ENCODE assay signal across 24 cellular contexts in the genomic region with DNA sequence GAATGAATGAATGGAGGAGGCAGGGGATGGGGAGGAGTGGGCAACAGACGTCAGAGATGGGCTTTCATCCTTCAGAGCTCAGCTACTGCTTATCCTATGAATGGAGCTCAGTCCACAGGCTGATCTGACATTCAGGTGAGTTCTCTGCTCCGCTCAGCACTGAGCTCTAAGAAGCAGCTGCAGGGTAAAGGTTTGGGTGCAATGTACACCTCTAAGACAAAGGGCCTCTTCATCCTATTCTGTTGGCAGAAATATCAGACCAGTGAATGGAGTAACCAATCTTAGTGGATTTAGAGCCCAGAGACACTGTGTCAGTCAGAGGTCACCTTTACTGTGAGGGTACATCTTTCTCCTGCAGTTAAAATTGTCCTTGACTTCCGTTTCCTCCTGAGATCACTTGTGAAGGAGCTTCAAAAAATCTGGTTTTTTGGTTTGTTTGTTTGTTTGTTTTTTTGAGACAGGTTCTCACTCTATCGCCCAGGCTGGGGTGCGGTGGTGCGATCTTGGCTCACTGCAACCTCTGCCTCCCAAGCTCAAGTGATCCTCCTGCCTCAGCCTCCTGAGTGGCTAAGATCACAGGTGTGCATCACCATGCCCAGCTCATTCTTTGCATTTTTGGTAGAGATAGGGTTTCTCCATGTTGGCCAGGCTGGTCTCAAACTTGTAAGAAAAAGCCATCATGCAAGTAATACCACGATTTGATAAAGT. TPM values are rescaled to one million over a fixed set of nuclear protein-coding genes. Genes with fewer than 3 reads are reported as not detected.
DNase-seq lines count a peak whose midpoint lies in the region; ATAC-seq, FAIRE-seq and TF ChIP-seq lines count a peak whose summit lies in the region.
"Had no signal": no experiment of that assay in that cellular context is flagged by ENCODE, and none has a peak within 500 bp of the region (broad histone marks: within the 10 kb centered on the region; RNA-seq: fewer than 3 reads in every experiment).

No MANE protein-coding gene starts in this region.

- SMC1A ChIA-PET in GM12878 (lab: Charles Lee; ENCODE audit: uncharacterized antibody, unreplicated experiment) = no interaction called here

- peak; percentile 64 for ATAC-seq in HepG2
- ATAC-seq in right lobe of liver = no peak
- no peak for ATAC-seq in GM12878
- no peak for ATAC-seq in GM18858 (IDR thresholded peaks at IDR 0.05; ENCODE audit: unreplicated experiment)

- H4K8ac ChIP-seq in neuronal stem cell (ENCODE audit: low read depth, low read length) = peak overlapping the region; percentile 17

- no peak for TF ChIP-seq EP300 in HepG2 (IDR thresholded peaks at IDR 0.05; ENCODE audit: low read depth in 2 of 2, low read length in 2 of 2)
- TF ChIP-seq EP300 in HepG2 (CRISPR knock-in tag; IDR thresholded peaks at IDR 0.05; ENCODE audit: borderline replicate concordance) = no peak
- no peak for TF ChIP-seq EP300 in GM12878 (IDR thresholded peaks at IDR 0.05; ENCODE audit: borderline replicate concordance in 1 of 2, control insufficient read depth in 1 of 2, low read depth in 2 of 2, low read length in 2 of 2)

- peak overlapping the region; percentile 28 for H2AK5ac ChIP-seq in neuronal stem cell (ENCODE audit: low read depth, low read length)

- no peak overlapping the region for H2BK120ac ChIP-seq in neuronal stem cell (ENCODE audit: low read depth, low read length)

- in situ Hi-C loops in HepG2 (cut with HindIII; ENCODE audit: extremely low pct_ligation_motif_present, low pct_unique_long_range_greater_than_20kb) = no loop called here
- in situ Hi-C loops in GM12878 (cut with MboI) = no loop called here

- TF ChIP-seq CTCF in HepG2 (CRISPR knock-in tag; IDR thresholded peaks at IDR 0.05) = no peak
- TF ChIP-seq CTCF in right lobe of liver (IDR thresholded peaks at IDR 0.05) = no peak
- TF ChIP-seq CTCF in HEK293 (tag by site-specific recombination; IDR thresholded peaks at IDR 0.05) = no peak
- no peak for TF ChIP-seq CTCF in GM12878 (IDR thresholded peaks at IDR 0.05 in 2 of 3, conservative IDR thresholded peaks at IDR 0.05 in 1 of 3; ENCODE audit: control insufficient read depth in 2 of 3, extremely low read depth in 1 of 3, insufficient read depth in 1 of 3, low read depth in 3 of 3, low read length in 3 of 3)

- RAD21 ChIA-PET in GM12878 (lab: Charles Lee; ENCODE audit: unreplicated experiment) = no interaction called here

- no peaks in the 10 kb centered on the region for H4K20me1 ChIP-seq in HepG2 (ENCODE audit: insufficient read depth, low read length)
- no peaks in the 10 kb centered on the region for H4K20me1 ChIP-seq in GM12878 (ENCODE audit: control insufficient read depth, insufficient read depth)
- H4K20me1 ChIP-seq: BLaER1 had no signal

- WGBS in HepG2 (ENCODE audit: low lambda C conversion rate) = 26% methylated on average over 6 of the region's 7 CpGs
- WGBS in right lobe of liver (ENCODE audit: insufficient coverage, low coverage, low lambda C conversion rate, missing lambda C conversion rate) = 47% methylated on average over 3 of the region's 7 CpGs
- 55% methylated on average over 7 of the region's 7 CpGs for WGBS in GM12878 (ENCODE audit: insufficient coverage, insufficient replicate concordance, low lambda C conversion rate, missing lambda C conversion rate)
- WGBS in neuronal stem cell (ENCODE audit: extremely low coverage in 2 of 2, insufficient read length in 2 of 2, insufficient replicate concordance in 1 of 2), 2 donors = no CpG with 5 or more reads among the region's 7 CpGs

- no peak overlapping the region for H3K23ac ChIP-seq in neuronal stem cell (ENCODE audit: low read depth, low read length, poor library complexity)

- no peaks in the 10 kb centered on the region for H3K27me3 ChIP-seq in HepG2 (ENCODE audit: control insufficient read depth in 1 of 2, insufficient read depth in 2 of 2, low read length in 2 of 2)
- H3K27me3 ChIP-seq in right lobe of liver = no peaks in the 10 kb centered on the region
- no peaks in the 10 kb centered on the region; a peak in 1 of 4 replicates for H3K27me3 ChIP-seq in GM12878 (replicated peaks in 1 of 2; ENCODE audit: control insufficient read depth in 2 of 2, insufficient read depth in 2 of 2, low read length in 1 of 2)
- peaks cover 0 to 4% (median 0%) of the 10 kb centered on the region in 3 experiments for H3K27me3 ChIP-seq in neuronal stem cell (ENCODE audit: control insufficient read depth in 3 of 3, insufficient read depth in 3 of 3, low read depth in 1 of 3, low read length in 3 of 3)
- H3K27me3 ChIP-seq: BLaER1 had no signal

- H3K14ac ChIP-seq in neuronal stem cell (ENCODE audit: low read length) = peak overlapping the region; percentile 27

- no peak overlapping the region for H3K4ac ChIP-seq in neuronal stem cell (ENCODE audit: low read length)

- peak overlapping the region in 1 of 3 experiments; percentile 28; a peak in 1 of 6 replicates for H3K4me3 ChIP-seq in HepG2 (replicated peaks in 1 of 3; ENCODE audit: insufficient read depth in 1 of 3, low read depth in 2 of 3, low read length in 3 of 3)
- H3K4me3 ChIP-seq in right lobe of liver = no peak overlapping the region
- no peak overlapping the region for H3K4me3 ChIP-seq in HEK293 (ENCODE audit: low read depth, low read length)
- no peak overlapping the region for H3K4me3 ChIP-seq in GM12878
- H3K4me3 ChIP-seq in neuronal stem cell (ENCODE audit: low read length in 2 of 2) = no peak overlapping the region
- H3K4me3 ChIP-seq: BLaER1 had no signal

- H2BK12ac ChIP-seq in neuronal stem cell (ENCODE audit: low read length) = no peak overlapping the region

- BruUV-seq in HepG2 (replicated peaks; lab: Mats Ljungman, UMichigan) = no TSS peak
- no TSS peak for BruUV-seq in GM12878 (replicated peaks; lab: Mats Ljungman, UMichigan)

- H3K27ac ChIP-seq in HepG2 (ENCODE audit: extremely low read length, insufficient read depth, low read length) = no peak overlapping the region
- no peak overlapping the region for H3K27ac ChIP-seq in right lobe of liver
- H3K27ac ChIP-seq in HEK293 (ENCODE audit: extremely low read depth, low read depth, low read length) = no peak overlapping the region
- no peak overlapping the region for H3K27ac ChIP-seq in GM12878 (ENCODE audit: control insufficient read depth, insufficient read depth)
- no peak overlapping the region for H3K27ac ChIP-seq in neuronal stem cell (replicated peaks; ENCODE audit: low read length)
- H3K27ac ChIP-seq: BLaER1 had no signal

- no peak overlapping the region for H3K9ac ChIP-seq in HepG2 (ENCODE audit: insufficient read depth, low read depth, low read length)
- no peak overlapping the region for H3K9ac ChIP-seq in GM12878 (ENCODE audit: control insufficient read depth, insufficient read depth, low read length)
- peak overlapping the region; percentile 44 for H3K9ac ChIP-seq in neuronal stem cell (ENCODE audit: low read depth, low read length, poor library complexity)
- H3K9ac ChIP-seq: BLaER1 had no signal

- H4K91ac ChIP-seq in neuronal stem cell (ENCODE audit: low read depth, low read length, poor library complexity) = no peak overlapping the region

- CTCF ChIA-PET in HepG2 (lab: Yijun Ruan, JAX; ENCODE audit: low intra/inter-chr PET ratio, low total read pairs) (no interaction called here), HEK293 (lab: Yijun Ruan, JAX) (interaction anchor here (0.6 kb wide), 1 partner anchor 314 kb away, joined by 3 read pairs; no protein-coding TSS in a partner anchor), GM12878 (lab: Yijun Ruan, JAX) (interaction anchor here (1.1 kb wide), 1 partner anchor 99 kb away, joined by 4 read pairs; no protein-coding TSS in a partner anchor)

- DNase-seq in HepG2 (ENCODE audit: low spot score) (peak; percentile 45), right lobe of liver (no peak), GM12878 (ENCODE audit: low read depth, low spot score) (no peak), neuronal stem cell (ENCODE audit: low spot score) (no peak), NCI-H1436 (lab: John Stamatoyannopoulos, UW) (no peak), inferior parietal cortex (ENCODE audit: extremely low spot score) (no peak)
- DNase-seq: 8988T; ACHN; BE2C; C1 segment of cervical spinal cord; Caco-2; Calu3; CD4-positive, alpha-beta memory T cell; CD4-positive, CD25-positive, alpha-beta regulatory T cell; CD8-positive, alpha-beta memory T cell; DMS79 treated with DMSO at 0.1 percent for 48 hours; GF-D8 had no signal

- no peak overlapping the region for H3K18ac ChIP-seq in neuronal stem cell (ENCODE audit: low read length)

- H2BK15ac ChIP-seq in neuronal stem cell (ENCODE audit: low read length) = no peak overlapping the region

- POLR2A ChIA-PET in HepG2 (lab: Yijun Ruan, JAX) (interaction anchor here (2.9 kb wide), 1 partner anchor 15 kb away, joined by 11 read pairs; no protein-coding TSS in a partner anchor), HEK293 (lab: Yijun Ruan, JAX) (no interaction called here), GM12878 (lab: Charles Lee) (no interaction called here)

- no peak for TF ChIP-seq POLR2A in HepG2 (IDR thresholded peaks at IDR 0.05; ENCODE audit: insufficient read depth in 1 of 2, low read depth in 2 of 2, low read length in 2 of 2)
- no peak for TF ChIP-seq POLR2A in right lobe of liver (IDR thresholded peaks at IDR 0.05)
- no peak for TF ChIP-seq POLR2A in GM12878 (IDR thresholded peaks at IDR 0.05; ENCODE audit: low read depth, low read length)

- TF ChIP-seq RAD21 in HepG2 (CRISPR knock-in tag; IDR thresholded peaks at IDR 0.05) (no peak), GM12878 (IDR thresholded peaks at IDR 0.05; ENCODE audit: insufficient read depth, low read depth, low read length) (no peak)

- H3K79me2 ChIP-seq in HepG2 (ENCODE audit: insufficient read depth, low read length) (no peaks in the 10 kb centered on the region), GM12878 (ENCODE audit: control insufficient read depth, insufficient read depth, low read length) (no peaks in the 10 kb centered on the region)

- H2BK5ac ChIP-seq in neuronal stem cell (ENCODE audit: low read length) = no peak overlapping the region

- H3K9me3 ChIP-seq in HepG2 (ENCODE audit: low read length) = no peaks in the 10 kb centered on the region
- no peaks in the 10 kb centered on the region for H3K9me3 ChIP-seq in right lobe of liver
- H3K9me3 ChIP-seq in HEK293 (ENCODE audit: control insufficient read depth, insufficient read depth, low read depth, low read length) = no peaks in the 10 kb centered on the region
- no peaks in the 10 kb centered on the region for H3K9me3 ChIP-seq in GM12878 (replicated peaks; ENCODE audit: control insufficient read depth, insufficient read depth, low read length)
- H3K9me3 ChIP-seq in neuronal stem cell (replicated peaks in 1 of 2; ENCODE audit: control insufficient read depth in 2 of 2, insufficient read depth in 1 of 2, low read depth in 1 of 2, low read length in 2 of 2) = no peaks in the 10 kb centered on the region
- H3K9me3 ChIP-seq: BE2C, BLaER1, Caco-2 had no signal

- peaks cover 23% of the 10 kb centered on the region for H3K4me1 ChIP-seq in HepG2 (ENCODE audit: insufficient read depth, low read length)
- no peaks in the 10 kb centered on the region for H3K4me1 ChIP-seq in right lobe of liver
- H3K4me1 ChIP-seq in HEK293 (ENCODE audit: control insufficient read depth, insufficient read depth, low read length) = no peaks in the 10 kb centered on the region
- no peaks in the 10 kb centered on the region for H3K4me1 ChIP-seq in GM12878 (ENCODE audit: control insufficient read depth, insufficient read depth, low read length)
- H3K4me1 ChIP-seq in neuronal stem cell (ENCODE audit: control insufficient read depth in 2 of 2, insufficient read depth in 1 of 2, low read depth in 1 of 2, low read length in 2 of 2) = peaks cover 0 to 2% of the 10 kb centered on the region in 2 donors
- H3K4me1 ChIP-seq: BE2C, Caco-2 had no signal

- no peaks in the 10 kb centered on the region for H3K79me1 ChIP-seq in neuronal stem cell (ENCODE audit: low read depth, low read length)

- peak; percentile 15 for FAIRE-seq in HepG2 (lab: Jason Lieb, UNC)
- no peak for FAIRE-seq in GM12878 (lab: Jason Lieb, UNC)
- FAIRE-seq: A204.1, D721Med, G401.6, GM12891 had no signal

- H2AFZ ChIP-seq in HepG2 (ENCODE audit: low read length) = peak overlapping the region; percentile 72
- H2AFZ ChIP-seq in GM12878 (ENCODE audit: control insufficient read depth, low read depth, low read length) = no peak overlapping the region
- no peak overlapping the region for H2AFZ ChIP-seq in neuronal stem cell (ENCODE audit: low read length)

- H3K36me3 ChIP-seq in HepG2 (replicated peaks in 1 of 2; ENCODE audit: control insufficient read depth in 1 of 2, insufficient read depth in 2 of 2, low read length in 2 of 2) (no peaks in the 10 kb centered on the region), right lobe of liver (no peaks in the 10 kb centered on the region), HEK293 (ENCODE audit: control insufficient read depth in 2 of 2, insufficient read depth in 1 of 2, low read length in 2 of 2) (no peaks in the 10 kb centered on the region), GM12878 (ENCODE audit: control insufficient read depth in 2 of 2, insufficient read depth in 2 of 2, low read length in 1 of 2) (no peaks in the 10 kb centered on the region), neuronal stem cell (replicated peaks in 1 of 2; ENCODE audit: control insufficient read depth in 2 of 2, insufficient read depth in 2 of 2, low read length in 2 of 2) (no peaks in the 10 kb centered on the region)
- H3K36me3 ChIP-seq: BE2C, BLaER1 had no signal

- peak overlapping the region; percentile 75 for H3K4me2 ChIP-seq in HepG2 (ENCODE audit: low read depth, low read length)
- H3K4me2 ChIP-seq in GM12878 (ENCODE audit: control insufficient read depth, insufficient read depth) = no peak overlapping the region
- no peak overlapping the region for H3K4me2 ChIP-seq in neuronal stem cell (ENCODE audit: insufficient read depth, low read length, poor library complexity, severe bottlenecking)
- H3K4me2 ChIP-seq: BLaER1 had no signal

- intact Hi-C loops in HepG2 (cut with micrococcal nuclease; ENCODE audit: unreplicated experiment) = no loop called here
- intact Hi-C loops in right lobe of liver (cut with DNase I) = no loop called here
- intact Hi-C loops in GM12878 (cut with micrococcal nuclease; ENCODE audit: unreplicated experiment) = no loop called here

RNA-seq across cellular contexts. Expression of a gene that starts 5.1 kb away (rescaled TPM):
- total RNA-seq in HepG2 (2016; rRNA removed; fragmentation: Illumina TruSeq; extraction: Trizol) (49.4 and 50.0 TPM in 2 replicates), right lobe of liver (10 to 100 TPM in 5 of 6 experiments, 1 to 10 TPM in 1; 6.5 to 24.1 (median 16.2) TPM), GM12878 (2014; rRNA removed) (28.4 and 37.8 TPM in 2 replicates), GM12878 (2014; rRNA removed; fragmentation: Illumina TruSeq; extraction: Trizol) (88.0 and 91.6 TPM in 2 replicates), GM12878 (2021) (33.9 and 49.6 TPM in 2 replicates)
- 60.7 and 65.4 TPM in 2 replicates for total RNA-seq in HepG2 (2016; cell fraction: cytosol; rRNA removed; fragmentation: Illumina TruSeq; extraction: Trizol; ENCODE audit: low read depth)
- 44.5 and 55.1 TPM in 2 replicates for total RNA-seq in HepG2 (2016; cell fraction: insoluble cytoplasmic fraction; rRNA removed; fragmentation: Illumina TruSeq; extraction: Trizol)
- total RNA-seq in HepG2 (2016; cell fraction: membrane; rRNA removed; fragmentation: Illumina TruSeq; extraction: Trizol) = 46.3 and 46.8 TPM in 2 replicates
- 35.9 and 37.3 TPM in 2 replicates for total RNA-seq in HepG2 (2016; cell fraction: nucleus; rRNA removed; fragmentation: Illumina TruSeq; extraction: Trizol)
- polyA plus RNA-seq in HepG2 (2011; rRNA removed) (21.4 and 24.4 TPM in 2 replicates), GM12878 (2011; rRNA removed) (48.3 and 61.1 TPM in 2 replicates), GM12878 (2014; fragmentation: Illumina TruSeq; extraction: Trizol) (61.8 and 82.1 TPM in 2 replicates), GM12878 (2014; fragmentation: Nextera tagmentation; extraction: Ambion mirVana) (10 to 100 TPM; 18.0 to 29.1 TPM), GM12878 (2014; rRNA removed) (25.8 and 36.4 TPM in 2 replicates), GM12878 (2016; fragmentation: Nextera tagmentation; extraction: Ambion mirVana) (10 to 100 TPM; 30.1 to 37.8 TPM)
- 9.4 and 13.8 TPM in 2 replicates for polyA plus RNA-seq in HepG2 (2011; cell fraction: cytosol; rRNA removed)
- polyA plus RNA-seq in HepG2 (2011; cell fraction: nucleus; rRNA removed) = 19.4 and 21.9 TPM in 2 replicates
- polyA plus RNA-seq in HepG2 (2012) = 20.6 and 20.9 TPM in 2 replicates
- 19.5 and 19.8 TPM in 2 replicates for polyA plus RNA-seq in HepG2 (2016; cell fraction: cytosol; fragmentation: Illumina TruSeq; extraction: Trizol; ENCODE audit: low read depth)
- polyA plus RNA-seq in HepG2 (2016; cell fraction: insoluble cytoplasmic fraction; fragmentation: Illumina TruSeq; extraction: Trizol; ENCODE audit: low read depth) = 44.6 and 56.8 TPM in 2 replicates
- polyA plus RNA-seq in HepG2 (2016; cell fraction: membrane; fragmentation: Illumina TruSeq; extraction: Trizol; ENCODE audit: low read depth) = 36.2 and 37.5 TPM in 2 replicates
- 66.2 and 74.8 TPM in 2 replicates for polyA plus RNA-seq in HepG2 (2016; cell fraction: nucleus; fragmentation: Illumina TruSeq; extraction: Trizol; ENCODE audit: insufficient read depth, low read depth)
- 8.9 and 11.2 TPM in 2 replicates for polyA minus RNA-seq in HepG2 (2011; rRNA and poly(A)+ RNA removed; ENCODE audit: low replicate concordance)
- polyA minus RNA-seq in HepG2 (2011; cell fraction: cytosol; rRNA and poly(A)+ RNA removed) = 10.2 and 13.6 TPM in 2 replicates
- 38.3 and 39.8 TPM in 2 replicates for polyA minus RNA-seq in HepG2 (2011; cell fraction: nucleus; rRNA and poly(A)+ RNA removed)
- total RNA-seq in GM12878 (2013; cell fraction: nucleolus; rRNA removed) = 102 and 118 TPM in 2 replicates
- polyA plus RNA-seq in GM12878 (2011; ENCODE audit: low read depth) = 14.5 TPM
- polyA plus RNA-seq in GM12878 (2011; cell fraction: cytosol; rRNA removed) = 15.6 and 17.5 TPM in 2 replicates
- 32.0 and 42.7 TPM in 2 replicates for polyA plus RNA-seq in GM12878 (2011; cell fraction: nucleus; rRNA removed)
- 22.7 and 47.5 TPM in 2 replicates for polyA plus RNA-seq in GM12878 (2012)
- polyA minus RNA-seq in GM12878 (2011; rRNA and poly(A)+ RNA removed) = 19.8 and 27.4 TPM in 2 replicates
- polyA minus RNA-seq in GM12878 (2011; cell fraction: cytosol; rRNA and poly(A)+ RNA removed) = 12.2 and 20.4 TPM in 2 replicates
- 14.5 and 35.6 TPM in 2 replicates for polyA minus RNA-seq in GM12878 (2011; cell fraction: nucleus; rRNA and poly(A)+ RNA removed)
- 12.9 TPM for polyA plus RNA-seq in neuronal stem cell (2013, experiment 1 of 2)
- 12.9 TPM for polyA plus RNA-seq in neuronal stem cell (2013, experiment 2 of 2)
